ENCODE assay signal across 14 cellular contexts in genomic region chr11:8709777-8710176, GRCh38. TPM values are rescaled to one million over a fixed set of nuclear protein-coding genes. Genes with fewer than 3 reads are reported as not detected.
A peak's percentile ranks its signal among the peaks of the same experiment; 100 is the strongest.
DNase-seq lines count a peak whose midpoint lies in the region; ATAC-seq and TF ChIP-seq lines count a peak whose summit lies in the region.
"Had no signal": no experiment of that assay in that cellular context is flagged by ENCODE, and none has a peak within 500 bp of the region (broad histone marks: within the 10 kb centered on the region; RNA-seq: fewer than 3 reads in every experiment).

No MANE protein-coding gene starts in this region.

- no peak for TF ChIP-seq CTCF in breast epithelium (IDR thresholded peaks at IDR 0.05)
- TF ChIP-seq CTCF in MCF 10A (IDR thresholded peaks at IDR 0.05; ENCODE audit: unreplicated experiment), result no peak
- TF ChIP-seq CTCF in fibroblast of lung (conservative IDR thresholded peaks at IDR 0.05 in 1 of 2, IDR thresholded peaks at IDR 0.05 in 1 of 2; ENCODE audit: low read depth in 1 of 2, low read length in 2 of 2), result no peak
- TF ChIP-seq CTCF in parathyroid adenoma (IDR thresholded peaks at IDR 0.05), result no peak
- TF ChIP-seq CTCF in upper lobe of right lung (IDR thresholded peaks at IDR 0.05), result no peak

- intact Hi-C loops in breast epithelium (cut with DNase I; ENCODE audit: low total_unique reads) (loop anchor here (10.0 kb wide), 1 partner anchor 95 kb away; no protein-coding TSS in a partner anchor), MCF 10A (cut with micrococcal nuclease) (no loop called here), upper lobe of right lung (cut with DNase I) (no loop called here)

- DNase-seq in breast epithelium (ENCODE audit: low spot score in 2 of 2) (no peak), MCF 10A (ENCODE audit: unreplicated experiment) (no peak), fibroblast of lung (ENCODE audit: low read depth in 2 of 2) (no peak), upper lobe of right lung (no peak), HEK293T (ENCODE audit: extremely low spot score) (no peak), NCI-H1930 (lab: John Stamatoyannopoulos, UW) (no peak)
- DNase-seq in stimulated activated CD8-positive, alpha-beta memory T cell treated with anti-CD3 and anti-CD28 coated beads, Interleukin-4, amount 100 ng/mL, for 48 hours, result no peak
- DNase-seq: activated CD8-positive, alpha-beta memory T cell treated with anti-CD3 and anti-CD28 coated beads for 24 hours; activated effector memory CD4-positive, alpha-beta T cell treated with Interleukin-2 at 50 U/mL for 16 hours; CD8-positive, alpha-beta memory T cell; NCI-H2227 treated with DMSO at 0.1 percent for 48 hours had no signal

- no peaks in the 10 kb centered on the region for H4K20me1 ChIP-seq in fibroblast of lung (ENCODE audit: control insufficient read depth, extremely low read depth, insufficient read depth, low read length)

- BruUV-seq in MCF 10A (replicated peaks; lab: Mats Ljungman, UMichigan), result no TSS peak

- H3K79me2 ChIP-seq in fibroblast of lung (ENCODE audit: control insufficient read depth, insufficient read depth, low read length) (no peaks in the 10 kb centered on the region), parathyroid adenoma (no peaks in the 10 kb centered on the region)

- H3K36me3 ChIP-seq in breast epithelium, result no peaks in the 10 kb centered on the region
- H3K36me3 ChIP-seq in fibroblast of lung (ENCODE audit: control insufficient read depth, insufficient read depth, low read length), result peaks cover 21% of the 10 kb centered on the region
- no peaks in the 10 kb centered on the region for H3K36me3 ChIP-seq in parathyroid adenoma (ENCODE audit: control insufficient read depth, insufficient read depth, low read length)
- H3K36me3 ChIP-seq in upper lobe of right lung, result peaks cover 19% of the 10 kb centered on the region

- H3K36me3 Mint-ChIP-seq in MCF 10A (ENCODE audit: insufficient read depth, unreplicated experiment), result peaks cover 27% of the 10 kb centered on the region
- H3K36me3 Mint-ChIP-seq: CD8-positive, alpha-beta memory T cell had no signal

- H3K4me3 ChIP-seq in breast epithelium, result no peak overlapping the region
- H3K4me3 ChIP-seq in fibroblast of lung (replicated peaks in 1 of 4; ENCODE audit: control extremely low read depth in 1 of 4, insufficient read depth in 1 of 4, low read depth in 3 of 4, low read length in 4 of 4), result no peak overlapping the region
- no peak overlapping the region for H3K4me3 ChIP-seq in parathyroid adenoma (ENCODE audit: low read depth, low read length)
- no peak overlapping the region for H3K4me3 ChIP-seq in upper lobe of right lung
- H3K4me3 ChIP-seq: lung had no signal

- H3K27me3 ChIP-seq in breast epithelium, result no peaks in the 10 kb centered on the region
- no peaks in the 10 kb centered on the region for H3K27me3 ChIP-seq in fibroblast of lung (ENCODE audit: control insufficient read depth, insufficient read depth, low read length)
- H3K27me3 ChIP-seq in parathyroid adenoma (ENCODE audit: control insufficient read depth, insufficient read depth, low read length), result no peaks in the 10 kb centered on the region
- no peaks in the 10 kb centered on the region for H3K27me3 ChIP-seq in upper lobe of right lung

- peaks cover 5 to 18% of the 10 kb centered on the region in 2 donors for H3K4me1 ChIP-seq in breast epithelium
- H3K4me1 ChIP-seq in fibroblast of lung (ENCODE audit: control insufficient read depth, extremely low read depth, insufficient read depth, low read length), result peaks cover 4% of the 10 kb centered on the region
- no peaks in the 10 kb centered on the region for H3K4me1 ChIP-seq in parathyroid adenoma
- H3K4me1 ChIP-seq in upper lobe of right lung, result peaks cover 8% of the 10 kb centered on the region

- H3K9me3 Mint-ChIP-seq in MCF 10A (ENCODE audit: unreplicated experiment), result peaks cover 5% of the 10 kb centered on the region
- H3K9me3 Mint-ChIP-seq: CD8-positive, alpha-beta memory T cell had no signal

- no peak for TF ChIP-seq POLR2A in breast epithelium (IDR thresholded peaks at IDR 0.05)

- H2AFZ ChIP-seq in fibroblast of lung (ENCODE audit: low read length) (no peak overlapping the region), parathyroid adenoma (no peak overlapping the region)

- peaks cover 5% of the 10 kb centered on the region for H3K4me1 Mint-ChIP-seq in MCF 10A (ENCODE audit: insufficient read depth, unreplicated experiment)
- H3K4me1 Mint-ChIP-seq: CD8-positive, alpha-beta memory T cell had no signal

- POLR2A ChIA-PET in MCF 10A (lab: Yijun Ruan, JAX), result no interaction called here
- POLR2A ChIA-PET in HEK293T (lab: Yijun Ruan, JAX), result no interaction called here

- ATAC-seq in upper lobe of right lung, result no peak

- CTCF ChIA-PET in MCF 10A (lab: Yijun Ruan, JAX) (no interaction called here), HEK293T (lab: Yijun Ruan, JAX) (no interaction called here)

- no peak overlapping the region for H3K4me2 ChIP-seq in fibroblast of lung (ENCODE audit: extremely low read depth, insufficient read depth, low read length)
- H3K4me2 ChIP-seq in parathyroid adenoma (ENCODE audit: low read length), result no peak overlapping the region

- H3K27ac ChIP-seq in breast epithelium, result peak overlapping the region; percentile 97 to 98
- H3K27ac ChIP-seq in fibroblast of lung (ENCODE audit: insufficient read depth, low read length), result peak overlapping the region; percentile 67
- peak overlapping the region; percentile 3 for H3K27ac ChIP-seq in parathyroid adenoma
- peak overlapping the region; percentile 30 for H3K27ac ChIP-seq in upper lobe of right lung
- H3K27ac ChIP-seq: epithelial cell of prostate had no signal

- H3K9me3 ChIP-seq in breast epithelium (no peaks in the 10 kb centered on the region), fibroblast of lung (ENCODE audit: control insufficient read depth, insufficient read depth, low read depth, low read length) (no peaks in the 10 kb centered on the region), parathyroid adenoma (ENCODE audit: control insufficient read depth, low read length) (no peaks in the 10 kb centered on the region), upper lobe of right lung (no peaks in the 10 kb centered on the region)

- H3K27me3 Mint-ChIP-seq in MCF 10A (ENCODE audit: insufficient read depth, unreplicated experiment), result no peaks in the 10 kb centered on the region

- H3K9ac ChIP-seq in fibroblast of lung (ENCODE audit: insufficient read depth, low read length) (no peak overlapping the region), parathyroid adenoma (no peak overlapping the region)

- H3K4me3 Mint-ChIP-seq in MCF 10A (ENCODE audit: unreplicated experiment), result no peak overlapping the region
- H3K4me3 Mint-ChIP-seq: CD8-positive, alpha-beta memory T cell had no signal

- no peak overlapping the region for H3K27ac Mint-ChIP-seq in MCF 10A (ENCODE audit: low read depth, unreplicated experiment)

TF ChIP-seq in HEK293T, 16 proteins besides CTCF, POLR2A, EP300 and RAD21:
- no peak for TF ChIP-seq ARNT (IDR thresholded peaks at IDR 0.05)
- no peak for TF ChIP-seq ELF4 (IDR thresholded peaks at IDR 0.05)
- TF ChIP-seq FOXM1 (IDR thresholded peaks at IDR 0.05; ENCODE audit: borderline replicate concordance), result no peak
- TF ChIP-seq NFRKB (IDR thresholded peaks at IDR 0.05), result no peak
- no peak for TF ChIP-seq LEF1 (IDR thresholded peaks at IDR 0.05; ENCODE audit: borderline replicate concordance)
- no peak for TF ChIP-seq CTBP1 (IDR thresholded peaks at IDR 0.05; ENCODE audit: borderline replicate concordance)
- no peak for TF ChIP-seq ZNF384 (IDR thresholded peaks at IDR 0.05)
- TF ChIP-seq, protein P1, sequence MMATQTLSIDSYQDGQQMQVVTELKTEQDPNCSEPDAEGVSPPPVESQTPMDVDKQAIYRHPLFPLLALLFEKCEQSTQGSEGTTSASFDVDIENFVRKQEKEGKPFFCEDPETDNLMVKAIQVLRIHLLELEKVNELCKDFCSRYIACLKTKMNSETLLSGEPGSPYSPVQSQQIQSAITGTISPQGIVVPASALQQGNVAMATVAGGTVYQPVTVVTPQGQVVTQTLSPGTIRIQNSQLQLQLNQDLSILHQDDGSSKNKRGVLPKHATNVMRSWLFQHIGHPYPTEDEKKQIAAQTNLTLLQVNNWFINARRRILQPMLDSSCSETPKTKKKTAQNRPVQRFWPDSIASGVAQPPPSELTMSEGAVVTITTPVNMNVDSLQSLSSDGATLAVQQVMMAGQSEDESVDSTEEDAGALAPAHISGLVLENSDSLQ (IDR thresholded peaks at IDR 0.05), result no peak
- no peak for TF ChIP-seq BHLHE40 (IDR thresholded peaks at IDR 0.05; ENCODE audit: borderline replicate concordance)
- TF ChIP-seq L3MBTL2 (conservative IDR thresholded peaks at IDR 0.05), result no peak
- TF ChIP-seq SUZ12 (IDR thresholded peaks at IDR 0.05), result no peak
TF ChIP-seq in HEK293T: peak in this region for 0.

RNA-seq across cellular contexts. Expression of gene RPL27A, which starts 27.2 kb away (rescaled TPM):
- 1,000 to 10,000 TPM in 2 of 3 donors, 100 to 1,000 TPM in 1; 907 to 1,119 (median 1,000) TPM for total RNA-seq in breast epithelium
- total RNA-seq in MCF 10A (2022), result 1,377 TPM in 2 replicates
- 1,035 and 1,237 TPM in 2 replicates for total RNA-seq in fibroblast of lung
- 874 and 1,114 TPM in 2 replicates for polyA plus RNA-seq in fibroblast of lung
- polyA plus RNA-seq in fibroblast of lung (2012), result 1,974 and 2,490 TPM in 2 replicates
- 125 and 220 TPM in 2 replicates for polyA minus RNA-seq in fibroblast of lung (ENCODE audit: low replicate concordance)
- total RNA-seq in upper lobe of right lung, result 835 TPM

RNA-seq across cellular contexts. Expression of gene TRIM66, which starts 27.3 kb away (rescaled TPM):
- 10 to 100 TPM in 2 of 3 donors, 1 to 10 TPM in 1; 6.6 to 12.7 (median 11.5) TPM for total RNA-seq in breast epithelium
- total RNA-seq in MCF 10A (2022), result 27.3 and 27.4 TPM in 2 replicates
- 5.6 and 13.7 TPM in 2 replicates for total RNA-seq in fibroblast of lung
- polyA plus RNA-seq in fibroblast of lung, result 2.5 and 3.9 TPM in 2 replicates
- polyA plus RNA-seq in fibroblast of lung (2012), result 1.5 and 1.6 TPM in 2 replicates
- polyA minus RNA-seq in fibroblast of lung (ENCODE audit: low replicate concordance), result 2.0 and 2.7 TPM in 2 replicates
- total RNA-seq in upper lobe of right lung, result 15.0 TPM

Comparison
In these comparisons a context has a peak if more than half of its experiments do, and no peak if none do; other contexts are left out.
1. H3K27ac ChIP-seq: peak in every context shown above with its lines; median percentile 98 in breast epithelium; 67 in fibroblast of lung; 30 in upper lobe of right lung; 3 in parathyroid adenoma.